Comparison of ENCODE assay signal across 8 cellular contexts in genomic region chr17:56939869-56940484, GRCh38. TPM values are rescaled to one million over a fixed set of nuclear protein-coding genes. Genes with fewer than 3 reads are reported as not detected.
DNase-seq lines count a peak whose midpoint lies in the region; ATAC-seq and TF ChIP-seq lines count a peak whose summit lies in the region.

No MANE protein-coding gene starts in this region.

- CTCF ChIA-PET in HEK293T (lab: Yijun Ruan, JAX): interaction anchor here (0.5 to 1.1 kb wide), 4 partner anchors 13 to 126 kb away, joined by 3 read pairs; no protein-coding TSS in a partner anchor

- H3K4me1 ChIP-seq in DOHH2 (ENCODE audit: control insufficient read depth, low read length): no peaks in the 10 kb centered on the region
- peaks cover 9% of the 10 kb centered on the region for H3K4me1 ChIP-seq in left ventricle myocardium inferior

- H3K27ac ChIP-seq in DOHH2 (ENCODE audit: low read depth, low read length) (no peak overlapping the region), left ventricle myocardium inferior (replicated peaks) (no peak overlapping the region)

- H3K4me3 ChIP-seq in DOHH2 (ENCODE audit: low read length): no peak overlapping the region
- H3K4me3 ChIP-seq in left ventricle myocardium inferior: no peak overlapping the region

- peak; percentile 43 for ATAC-seq in activated T-helper 17 cell treated with anti-CD3 and anti-CD28 coated beads, Interleukin-2, amount 50 U/mL, for 72 hours (replicated peaks)
- peak; percentile 70 for ATAC-seq in sciatic nerve

- H3K27me3 Mint-ChIP-seq in activated T-helper 17 cell treated with anti-CD3 and anti-CD28 coated beads, Interleukin-2, amount 50 U/mL, for 72 hours: no peaks in the 10 kb centered on the region

- H3F3A ChIP-seq in DOHH2 (ENCODE audit: control insufficient read depth, insufficient read depth): no peaks in the 10 kb centered on the region; the same call in 1 of the 2 replicates

- peak; percentile 68 for TF ChIP-seq CTCF in DOHH2 (IDR thresholded peaks at IDR 0.05; ENCODE audit: low read depth, low read length, poor library complexity, severe bottlenecking)
- TF ChIP-seq CTCF in left ventricle myocardium inferior (IDR thresholded peaks at IDR 0.05; ENCODE audit: borderline replicate concordance): peak; percentile 77

- no peaks in the 10 kb centered on the region for H3K9me2 ChIP-seq in DOHH2 (replicated peaks; ENCODE audit: control insufficient read depth, low read length)

- H3K4me2 ChIP-seq in DOHH2 (ENCODE audit: low read length): no peak overlapping the region

- H3K27ac Mint-ChIP-seq in activated T-helper 17 cell treated with anti-CD3 and anti-CD28 coated beads, Interleukin-2, amount 50 U/mL, for 72 hours: peak overlapping the region; percentile 79

- intact Hi-C loops in left ventricle myocardium inferior (cut with micrococcal nuclease): loop anchor here (5.0 kb wide), 1 partner anchor 118 kb away; no protein-coding TSS in a partner anchor
- intact Hi-C loops in sciatic nerve (cut with DNase I): loop anchor here (10.0 kb wide), 1 partner anchor 105 kb away; the partner anchor contains the start of genes C17orf67 and DGKE

- H3K4me3 Mint-ChIP-seq in activated T-helper 17 cell treated with anti-CD3 and anti-CD28 coated beads, Interleukin-2, amount 50 U/mL, for 72 hours: no peak overlapping the region

- peaks cover 20% of the 10 kb centered on the region for H3K4me1 Mint-ChIP-seq in activated T-helper 17 cell treated with anti-CD3 and anti-CD28 coated beads, Interleukin-2, amount 50 U/mL, for 72 hours

- H3K27me3 ChIP-seq in DOHH2 (ENCODE audit: control insufficient read depth, low read length) (no peaks in the 10 kb centered on the region), left ventricle myocardium inferior (ENCODE audit: low read depth) (no peaks in the 10 kb centered on the region)

- no peaks in the 10 kb centered on the region for H3K9me3 Mint-ChIP-seq in activated T-helper 17 cell treated with anti-CD3 and anti-CD28 coated beads, Interleukin-2, amount 50 U/mL, for 72 hours

- DNase-seq in HEK293T (ENCODE audit: extremely low spot score): peak; percentile 56
- peak; percentile 27 for DNase-seq in NCI-H446 treated with DMSO at 0.1 percent for 48 hours (lab: John Stamatoyannopoulos, UW)
- no peak for DNase-seq in left ventricle myocardium inferior
- DNase-seq in sciatic nerve (ENCODE audit: low spot score): no peak
- no peak for DNase-seq in activated CD4-positive, CD25-positive, alpha-beta regulatory T cell treated with anti-CD3 and anti-CD28 coated beads, Interleukin-2, amount 50 U/mL, for 72 hours
- no peak for DNase-seq in stimulated activated CD4-positive, alpha-beta T cell treated with anti-CD3 and anti-CD28 coated beads, Interleukin-2, amount 100 ng/mL, for 48 hours

- H3K36me3 ChIP-seq in DOHH2 (ENCODE audit: control insufficient read depth, low read length) (peaks cover 60% of the 10 kb centered on the region), left ventricle myocardium inferior (peaks cover 89% of the 10 kb centered on the region)

- H3K9me3 ChIP-seq in DOHH2 (ENCODE audit: control insufficient read depth, insufficient read depth, low read length): no peaks in the 10 kb centered on the region
- H3K9me3 ChIP-seq in left ventricle myocardium inferior (replicated peaks): no peaks in the 10 kb centered on the region

- POLR2A ChIA-PET in HEK293T (lab: Yijun Ruan, JAX): interaction anchor here (1.3 kb wide), 1 partner anchor 26 kb away, joined by 4 read pairs; the partner anchor contains the start of gene TRIM25

- H4K20me1 ChIP-seq in DOHH2 (ENCODE audit: control insufficient read depth, insufficient read depth, low read depth, low read length): no peaks in the 10 kb centered on the region

- peaks cover 97% of the 10 kb centered on the region for H3K36me3 Mint-ChIP-seq in activated T-helper 17 cell treated with anti-CD3 and anti-CD28 coated beads, Interleukin-2, amount 50 U/mL, for 72 hours (ENCODE audit: low read depth)

- H3K79me2 ChIP-seq in DOHH2 (ENCODE audit: control insufficient read depth, low read length): no peaks in the 10 kb centered on the region

TF ChIP-seq in HEK293T, 16 proteins besides CTCF, POLR2A, EP300 and RAD21:
- no peak for TF ChIP-seq NFRKB (IDR thresholded peaks at IDR 0.05)
- TF ChIP-seq FOXA1 (IDR thresholded peaks at IDR 0.05): no peak
- TF ChIP-seq ZNF384 (IDR thresholded peaks at IDR 0.05): no peak
- no peak for TF ChIP-seq FOXM1 (IDR thresholded peaks at IDR 0.05; ENCODE audit: borderline replicate concordance)
- no peak for TF ChIP-seq SP1 (IDR thresholded peaks at IDR 0.05)
- TF ChIP-seq TARDBP (IDR thresholded peaks at IDR 0.05): no peak
- TF ChIP-seq FOXK2 (IDR thresholded peaks at IDR 0.05): no peak
- no peak for TF ChIP-seq LEF1 (IDR thresholded peaks at IDR 0.05; ENCODE audit: borderline replicate concordance)
- TF ChIP-seq L3MBTL2 (conservative IDR thresholded peaks at IDR 0.05): no peak
- no peak for TF ChIP-seq ELF4 (IDR thresholded peaks at IDR 0.05)
- TF ChIP-seq HDGF (IDR thresholded peaks at IDR 0.05; ENCODE audit: borderline replicate concordance): no peak
- no peak for TF ChIP-seq CTBP1 (IDR thresholded peaks at IDR 0.05; ENCODE audit: borderline replicate concordance)
- no peak for TF ChIP-seq ARNT (IDR thresholded peaks at IDR 0.05)
- no peak for TF ChIP-seq PKNOX1 (IDR thresholded peaks at IDR 0.05)
- TF ChIP-seq BHLHE40 (IDR thresholded peaks at IDR 0.05; ENCODE audit: borderline replicate concordance): no peak
- TF ChIP-seq SUZ12 (IDR thresholded peaks at IDR 0.05): no peak

RNA-seq across cellular contexts. Expression of gene COIL, which starts 20.9 kb away (rescaled TPM):
- total RNA-seq in activated T-helper 17 cell treated with anti-CD3 and anti-CD28 coated beads, Interleukin-2, amount 50 U/mL, for 72 hours: 10 to 100 TPM; 23.1 to 24.4 TPM
- 8.2 TPM for total RNA-seq in left ventricle myocardium inferior
- total RNA-seq in sciatic nerve: 13.7 TPM

RNA-seq across cellular contexts. Expression of gene TRIM25, which starts 26.1 kb away (rescaled TPM):
- 100 to 1,000 TPM; 121 to 285 TPM for total RNA-seq in activated T-helper 17 cell treated with anti-CD3 and anti-CD28 coated beads, Interleukin-2, amount 50 U/mL, for 72 hours
- total RNA-seq in left ventricle myocardium inferior (17.2 TPM), sciatic nerve (51.5 TPM)

RNA-seq across cellular contexts. Expression of gene SCPEP1, which starts 38.0 kb away (rescaled TPM):
- 10 to 100 TPM; 22.8 to 31.9 TPM for total RNA-seq in activated T-helper 17 cell treated with anti-CD3 and anti-CD28 coated beads, Interleukin-2, amount 50 U/mL, for 72 hours
- total RNA-seq in left ventricle myocardium inferior: 70.2 TPM
- 51.8 TPM for total RNA-seq in sciatic nerve

Comparison
In these comparisons a context has a peak if more than half of its experiments do, and no peak if none do; other contexts are left out.
1. DNase-seq: peak in HEK293T (single experiment) and NCI-H446 treated with DMSO at 0.1 percent for 48 hours (single experiment); none in left ventricle myocardium inferior (single experiment), sciatic nerve (single experiment), activated CD4-positive, CD25-positive, alpha-beta regulatory T cell treated with anti-CD3 and anti-CD28 coated beads, Interleukin-2, amount 50 U/mL, for 72 hours (single experiment) and stimulated activated CD4-positive, alpha-beta T cell treated with anti-CD3 and anti-CD28 coated beads, Interleukin-2, amount 100 ng/mL, for 48 hours (0 of 2).